In genomic region chr3:53725308-53725995, GRCh38 we compare ENCODE assay signal across 18 cellular contexts.
A peak's percentile ranks its signal among the peaks of the same experiment; 100 is the strongest.
DNase-seq lines count a peak whose midpoint lies in the region; ATAC-seq and TF ChIP-seq lines count a peak whose summit lies in the region.
"Had no signal": no experiment of that assay in that cellular context is flagged by ENCODE, and none has a peak within 500 bp of the region (broad histone marks: within the 10 kb centered on the region; RNA-seq: fewer than 3 reads in every experiment).

No MANE protein-coding gene starts in this region.

- no peak overlapping the region for H3K4me3 ChIP-seq in sigmoid colon

- H3K4me1 ChIP-seq in sigmoid colon = peaks cover 0 to 13% (median 3%) of the 10 kb centered on the region in 4 donors

- no peak for DNase-seq in activated CD4-positive, alpha-beta T cell treated with anti-CD3 and anti-CD28 coated beads, Interleukin-2, amount 10 ng/mL, durations not matched to agents 7 days and 5 days
- no peak for DNase-seq in activated CD4-positive, alpha-beta T cell treated with anti-CD3 and anti-CD28 coated beads for 36 hours
- peak; percentile 17 for DNase-seq in NCI-H774 (lab: John Stamatoyannopoulos, UW)
- no peak for DNase-seq in endothelial cell (ENCODE audit: low spot score)
- DNase-seq in sigmoid colon = peak; percentile 30
- no peak for DNase-seq in activated T-cell treated with anti-CD3 and anti-CD28 coated beads, Interleukin-2, amount 50 U/mL, for 4 hours
- no peak for DNase-seq in activated CD4-positive, CD25-positive, alpha-beta regulatory T cell (lab: John Stamatoyannopoulos, UW)
- DNase-seq: AML-193, EL, NCI-H1048, NCI-H1694, NCI-H345, NCI-H82, PC-3 had no signal

- 42 to 75% methylated on average over 7 of the region's 7 CpGs for WGBS in sigmoid colon, 2 donors

- H3K36me3 Mint-ChIP-seq in activated CD4-positive, alpha-beta T cell treated with anti-CD3 and anti-CD28 coated beads, Interleukin-2, amount 10 ng/mL, durations not matched to agents 7 days and 5 days (ENCODE audit: low read depth) = no peaks in the 10 kb centered on the region
- H3K36me3 Mint-ChIP-seq in activated CD4-positive, alpha-beta T cell treated with anti-CD3 and anti-CD28 coated beads for 36 hours (ENCODE audit: low read depth) = no peaks in the 10 kb centered on the region
- H3K36me3 Mint-ChIP-seq in endothelial cell (ENCODE audit: low read depth, unreplicated experiment) = peaks cover 66% of the 10 kb centered on the region
- no peaks in the 10 kb centered on the region for H3K36me3 Mint-ChIP-seq in activated T-cell treated with anti-CD3 and anti-CD28 coated beads, Interleukin-2, amount 50 U/mL, for 4 hours (ENCODE audit: insufficient read depth)
- H3K36me3 Mint-ChIP-seq: CD14-positive monocyte had no signal

- H3K4me3 Mint-ChIP-seq in activated CD4-positive, alpha-beta T cell treated with anti-CD3 and anti-CD28 coated beads, Interleukin-2, amount 10 ng/mL, durations not matched to agents 7 days and 5 days = no peak overlapping the region
- H3K4me3 Mint-ChIP-seq in activated CD4-positive, alpha-beta T cell treated with anti-CD3 and anti-CD28 coated beads for 36 hours = no peak overlapping the region
- H3K4me3 Mint-ChIP-seq in endothelial cell (ENCODE audit: unreplicated experiment) = peak overlapping the region; percentile 40
- no peak overlapping the region for H3K4me3 Mint-ChIP-seq in activated T-cell treated with anti-CD3 and anti-CD28 coated beads, Interleukin-2, amount 50 U/mL, for 4 hours

- CTCF ChIA-PET in activated CD4-positive, alpha-beta T cell treated with anti-CD3 and anti-CD28 coated beads, Interleukin-2, amount 10 ng/mL, durations not matched to agents 7 days and 5 days (lab: Charles Lee) = interaction anchor here (0.6 to 1.4 kb wide), 3 partner anchors 13 to 272 kb away, joined by 3 read pairs; no protein-coding TSS in a partner anchor
- CTCF ChIA-PET in activated CD4-positive, alpha-beta T cell treated with anti-CD3 and anti-CD28 coated beads for 36 hours (lab: Charles Lee) = interaction anchor here (0.6 kb wide), 1 partner anchor 57 kb away, joined by 3 read pairs; no protein-coding TSS in a partner anchor

- intact Hi-C loops in activated CD4-positive, alpha-beta T cell treated with anti-CD3 and anti-CD28 coated beads for 36 hours (cut with DNase I, micrococcal nuclease) = no loop called here
- intact Hi-C loops in sigmoid colon (cut with DNase I) = no loop called here

- H3K9me3 ChIP-seq in sigmoid colon = no peaks in the 10 kb centered on the region

- H3K27me3 ChIP-seq in sigmoid colon = no peaks in the 10 kb centered on the region

- H3K27me3 Mint-ChIP-seq in activated CD4-positive, alpha-beta T cell treated with anti-CD3 and anti-CD28 coated beads, Interleukin-2, amount 10 ng/mL, durations not matched to agents 7 days and 5 days = peaks cover 35% of the 10 kb centered on the region
- H3K27me3 Mint-ChIP-seq in activated CD4-positive, alpha-beta T cell treated with anti-CD3 and anti-CD28 coated beads for 36 hours = peaks cover 20% of the 10 kb centered on the region
- H3K27me3 Mint-ChIP-seq in endothelial cell (ENCODE audit: unreplicated experiment) = no peaks in the 10 kb centered on the region
- H3K27me3 Mint-ChIP-seq in activated T-cell treated with anti-CD3 and anti-CD28 coated beads, Interleukin-2, amount 50 U/mL, for 4 hours (ENCODE audit: low read depth) = peaks cover 22% of the 10 kb centered on the region

- H3K27ac ChIP-seq in sigmoid colon = no peak overlapping the region
- H3K27ac ChIP-seq: KMS-11, RWPE1 had no signal

- H3K27ac Mint-ChIP-seq in activated CD4-positive, alpha-beta T cell treated with anti-CD3 and anti-CD28 coated beads, Interleukin-2, amount 10 ng/mL, durations not matched to agents 7 days and 5 days = peak overlapping the region; percentile 47
- no peak overlapping the region for H3K27ac Mint-ChIP-seq in activated CD4-positive, alpha-beta T cell treated with anti-CD3 and anti-CD28 coated beads for 36 hours
- H3K27ac Mint-ChIP-seq in endothelial cell (ENCODE audit: unreplicated experiment) = no peak overlapping the region

- ATAC-seq in activated CD4-positive, alpha-beta T cell treated with anti-CD3 and anti-CD28 coated beads for 36 hours = no peak
- ATAC-seq in activated T-cell treated with anti-CD3 and anti-CD28 coated beads, Interleukin-2, amount 50 U/mL, for 4 hours = no peak
- ATAC-seq in GM18502 (IDR thresholded peaks at IDR 0.05; ENCODE audit: poor library complexity, unreplicated experiment) = no peak
- ATAC-seq: PC-3 had no signal

- H3K9me3 Mint-ChIP-seq in activated CD4-positive, alpha-beta T cell treated with anti-CD3 and anti-CD28 coated beads, Interleukin-2, amount 10 ng/mL, durations not matched to agents 7 days and 5 days = no peaks in the 10 kb centered on the region
- H3K9me3 Mint-ChIP-seq in activated CD4-positive, alpha-beta T cell treated with anti-CD3 and anti-CD28 coated beads for 36 hours (ENCODE audit: low read depth) = no peaks in the 10 kb centered on the region
- no peaks in the 10 kb centered on the region for H3K9me3 Mint-ChIP-seq in endothelial cell (ENCODE audit: unreplicated experiment)
- H3K9me3 Mint-ChIP-seq in activated T-cell treated with anti-CD3 and anti-CD28 coated beads, Interleukin-2, amount 50 U/mL, for 4 hours = no peaks in the 10 kb centered on the region

- no peaks in the 10 kb centered on the region for H3K36me3 ChIP-seq in sigmoid colon

- no peak for TF ChIP-seq POLR2A in sigmoid colon (IDR thresholded peaks at IDR 0.05)

- TF ChIP-seq EP300 in sigmoid colon (IDR thresholded peaks at IDR 0.05) = no peak

- TF ChIP-seq CTCF in endothelial cell (IDR thresholded peaks at IDR 0.05; ENCODE audit: unreplicated experiment) (no peak), sigmoid colon (IDR thresholded peaks at IDR 0.05) (no peak)

- POLR2A ChIA-PET in activated CD4-positive, alpha-beta T cell treated with anti-CD3 and anti-CD28 coated beads, Interleukin-2, amount 10 ng/mL, durations not matched to agents 7 days and 5 days (lab: Charles Lee) = no interaction called here
- POLR2A ChIA-PET in activated CD4-positive, alpha-beta T cell treated with anti-CD3 and anti-CD28 coated beads for 36 hours (lab: Charles Lee) = no interaction called here

- no peaks in the 10 kb centered on the region for H3K4me1 Mint-ChIP-seq in activated CD4-positive, alpha-beta T cell treated with anti-CD3 and anti-CD28 coated beads, Interleukin-2, amount 10 ng/mL, durations not matched to agents 7 days and 5 days
- H3K4me1 Mint-ChIP-seq in activated CD4-positive, alpha-beta T cell treated with anti-CD3 and anti-CD28 coated beads for 36 hours = no peaks in the 10 kb centered on the region
- no peaks in the 10 kb centered on the region for H3K4me1 Mint-ChIP-seq in endothelial cell (ENCODE audit: unreplicated experiment)
- no peaks in the 10 kb centered on the region for H3K4me1 Mint-ChIP-seq in activated T-cell treated with anti-CD3 and anti-CD28 coated beads, Interleukin-2, amount 50 U/mL, for 4 hours (ENCODE audit: low read depth)
- H3K4me1 Mint-ChIP-seq: CD14-positive monocyte had no signal

Comparison
In these comparisons a context has a peak if more than half of its experiments do, and no peak if none do; other contexts are left out.
1. DNase-seq: peak in NCI-H774 (single experiment) and sigmoid colon (single experiment); none in activated CD4-positive, alpha-beta T cell treated with anti-CD3 and anti-CD28 coated beads, Interleukin-2, amount 10 ng/mL, durations not matched to agents 7 days and 5 days (single experiment), activated CD4-positive, alpha-beta T cell treated with anti-CD3 and anti-CD28 coated beads for 36 hours (single experiment), endothelial cell (single experiment), activated T-cell treated with anti-CD3 and anti-CD28 coated beads, Interleukin-2, amount 50 U/mL, for 4 hours (single experiment) and activated CD4-positive, CD25-positive, alpha-beta regulatory T cell (0 of 4).